In genomic region chr6:36912583-36912982, GRCh38 we compare ENCODE assay signal across 10 cellular contexts. TPM values are rescaled to one million over a fixed set of nuclear protein-coding genes. Genes with fewer than 3 reads are reported as not detected.
DNase-seq lines count a peak whose midpoint lies in the region; ATAC-seq lines count a peak whose summit lies in the region.
"Had no signal": no experiment of that assay in that cellular context is flagged by ENCODE, and none has a peak within 500 bp of the region (broad histone marks: within the 10 kb centered on the region; RNA-seq: fewer than 3 reads in every experiment).

No MANE protein-coding gene starts in this region.

- H3K9ac ChIP-seq in mesendoderm (ENCODE audit: low read length): no peak overlapping the region

- H3K27ac ChIP-seq in CD4-positive, CD25-positive, alpha-beta regulatory T cell (ENCODE audit: insufficient read depth, low read length, poor library complexity, severe bottlenecking): peak overlapping the region; percentile 48
- H3K27ac ChIP-seq in mesendoderm (ENCODE audit: low read depth, low read length): no peak overlapping the region

- no peak overlapping the region for H3K18ac ChIP-seq in mesendoderm (ENCODE audit: low read length)

- H2BK5ac ChIP-seq in mesendoderm (ENCODE audit: low read length): no peak overlapping the region

- no peaks in the 10 kb centered on the region for H3K79me2 ChIP-seq in mesendoderm (ENCODE audit: control insufficient read depth, insufficient read depth, low read length)

- no peaks in the 10 kb centered on the region for H3K27me3 Mint-ChIP-seq in CD4-positive, CD25-positive, alpha-beta regulatory T cell

- H3K36me3 ChIP-seq in CD4-positive, CD25-positive, alpha-beta regulatory T cell (ENCODE audit: control insufficient read depth, insufficient read depth, low read length): peaks cover 48% of the 10 kb centered on the region
- H3K36me3 ChIP-seq in mesendoderm (ENCODE audit: control insufficient read depth, insufficient read depth, low read length): no peaks in the 10 kb centered on the region

- H3K79me1 ChIP-seq in mesendoderm (ENCODE audit: low read length): no peaks in the 10 kb centered on the region

- peak; percentile 83 to 85 for ATAC-seq in CD4-positive, CD25-positive, alpha-beta regulatory T cell (ENCODE audit: low read depth in 2 of 2)
- peak; percentile 85 for ATAC-seq in GM21390 (IDR thresholded peaks at IDR 0.05; ENCODE audit: unreplicated experiment)

- peaks cover 23% of the 10 kb centered on the region for H3K4me1 ChIP-seq in CD4-positive, CD25-positive, alpha-beta regulatory T cell (ENCODE audit: control insufficient read depth, insufficient read depth, low read length, poor library complexity, severe bottlenecking)
- no peaks in the 10 kb centered on the region for H3K4me1 ChIP-seq in mesendoderm (ENCODE audit: control insufficient read depth, low read depth, low read length)

- H3K9me3 ChIP-seq in CD4-positive, CD25-positive, alpha-beta regulatory T cell (ENCODE audit: control insufficient read depth in 2 of 2, low read length in 2 of 2): no peaks in the 10 kb centered on the region

- WGBS in mesendoderm (ENCODE audit: extremely low coverage, insufficient coverage, low lambda C conversion rate): no CpG with 5 or more reads among the region's 8 CpGs

- H3K36me3 Mint-ChIP-seq in CD4-positive, CD25-positive, alpha-beta regulatory T cell: peaks cover 33% of the 10 kb centered on the region

- H3K27ac Mint-ChIP-seq in CD4-positive, CD25-positive, alpha-beta regulatory T cell: peak overlapping the region; percentile 83 to 95 (median 84)

- no peaks in the 10 kb centered on the region for H3K9me3 Mint-ChIP-seq in CD4-positive, CD25-positive, alpha-beta regulatory T cell

- H3K4me2 ChIP-seq in mesendoderm (ENCODE audit: low read length): no peak overlapping the region

- H3K27me3 ChIP-seq in CD4-positive, CD25-positive, alpha-beta regulatory T cell (ENCODE audit: control insufficient read depth, insufficient read depth, low read length): no peaks in the 10 kb centered on the region
- H3K27me3 ChIP-seq in mesendoderm (ENCODE audit: insufficient read depth, low read length, poor library complexity): no peaks in the 10 kb centered on the region

- no peak overlapping the region for H2BK15ac ChIP-seq in mesendoderm (replicated peaks; ENCODE audit: low read depth)

- H4K8ac ChIP-seq in mesendoderm (ENCODE audit: low read depth, low read length): no peak overlapping the region

- H3K23ac ChIP-seq in mesendoderm (ENCODE audit: low read length): no peak overlapping the region

- H3K56ac ChIP-seq in mesendoderm (ENCODE audit: low read length): no peak overlapping the region

- peak; percentile 12 to 86 (median 47) for DNase-seq in CD4-positive, CD25-positive, alpha-beta regulatory T cell
- DNase-seq in HS-27A (ENCODE audit: low read depth) (peak; percentile 71), activated T-cell treated with anti-CD3 and anti-CD28 coated beads for 24 hours (ENCODE audit: low read depth) (peak; percentile 49), foreskin melanocyte (peak; percentile 73), NCI-H526 treated with DMSO at 0.1 percent for 48 hours (lab: John Stamatoyannopoulos, UW) (no peak), mesendoderm (no peak)
- peak; percentile 70 for DNase-seq in stimulated activated naive CD4-positive, alpha-beta T cell treated with Interleukin-2 at 50 U/mL for 16 hours (lab: John Stamatoyannopoulos, UW)

- peaks cover 12 to 42% (median 30%) of the 10 kb centered on the region in 4 donors for H3K4me1 Mint-ChIP-seq in CD4-positive, CD25-positive, alpha-beta regulatory T cell

- no peak overlapping the region for H2AK5ac ChIP-seq in mesendoderm (ENCODE audit: low read length)

- H2BK120ac ChIP-seq in mesendoderm (ENCODE audit: low read depth, low read length): no peak overlapping the region

- peak overlapping the region; percentile 22 to 79 (median 64) for H3K4me3 Mint-ChIP-seq in CD4-positive, CD25-positive, alpha-beta regulatory T cell

- H3K4me3 ChIP-seq in CD4-positive, CD25-positive, alpha-beta regulatory T cell (ENCODE audit: low read depth, low read length): peak overlapping the region; percentile 75
- no peak overlapping the region for H3K4me3 ChIP-seq in mesendoderm (ENCODE audit: low read length)

- H4K5ac ChIP-seq in mesendoderm (ENCODE audit: low read length): no peak overlapping the region

- no peak overlapping the region for H3K4ac ChIP-seq in mesendoderm (ENCODE audit: low read depth, low read length)

RNA-seq across cellular contexts. Expression of gene C6orf89, which starts 26.8 kb away (rescaled TPM):
- total RNA-seq in CD4-positive, CD25-positive, alpha-beta regulatory T cell: 33.8 TPM
- 10 to 100 TPM; 39.8 to 49.1 (median 45.4) TPM for polyA plus RNA-seq in CD4-positive, CD25-positive, alpha-beta regulatory T cell
- 7.4 TPM for polyA plus RNA-seq in mesendoderm (2013, experiment 1 of 2)
- 7.1 TPM for polyA plus RNA-seq in mesendoderm (2013, experiment 2 of 2)

RNA-seq across cellular contexts. Expression of gene PPIL1, which starts 38.0 kb away (rescaled TPM):
- 6.1 TPM for total RNA-seq in CD4-positive, CD25-positive, alpha-beta regulatory T cell
- polyA plus RNA-seq in CD4-positive, CD25-positive, alpha-beta regulatory T cell: 10 to 100 TPM; 17.8 to 31.0 (median 24.0) TPM
- polyA plus RNA-seq in mesendoderm (2013, experiment 1 of 2): 105 TPM
- 104 TPM for polyA plus RNA-seq in mesendoderm (2013, experiment 2 of 2)

RNA-seq across cellular contexts. Expression of gene PI16, which starts 42.0 kb away (rescaled TPM):
- 62.2 TPM for total RNA-seq in CD4-positive, CD25-positive, alpha-beta regulatory T cell
- 100 to 1,000 TPM in 1 of 4 donors, 10 to 100 TPM in 3; 31.9 to 113 (median 77.1) TPM for polyA plus RNA-seq in CD4-positive, CD25-positive, alpha-beta regulatory T cell
- polyA plus RNA-seq in mesendoderm (2013, experiment 1 of 2): not detected
- not detected for polyA plus RNA-seq in mesendoderm (2013, experiment 2 of 2)
- total RNA-seq: H1 had no signal
- polyA plus RNA-seq: neural cell had no signal

Comparison
In these comparisons a context has a peak if more than half of its experiments do, and no peak if none do; other contexts are left out.
1. DNase-seq: peak in CD4-positive, CD25-positive, alpha-beta regulatory T cell (3 of 3), HS-27A (single experiment), activated T-cell treated with anti-CD3 and anti-CD28 coated beads for 24 hours (single experiment), foreskin melanocyte (single experiment) and stimulated activated naive CD4-positive, alpha-beta T cell treated with Interleukin-2 at 50 U/mL for 16 hours (single experiment); none in NCI-H526 treated with DMSO at 0.1 percent for 48 hours (single experiment) and mesendoderm (single experiment).